In genomic region chr16:28977703-28978641, GRCh38 we compare ENCODE assay signal across 10 cellular contexts. TPM values are rescaled to one million over a fixed set of nuclear protein-coding genes. Genes with fewer than 3 reads are reported as not detected.
DNase-seq lines count a peak whose midpoint lies in the region; ATAC-seq and TF ChIP-seq lines count a peak whose summit lies in the region.
"Had no signal": no experiment of that assay in that cellular context is flagged by ENCODE, and none has a peak within 500 bp of the region (broad histone marks: within the 10 kb centered on the region; RNA-seq: fewer than 3 reads in every experiment).

No MANE protein-coding gene starts in this region.

- CTCF ChIA-PET in AG04450 (lab: Charles Lee) = interaction anchor here (0.6 kb wide), 1 partner anchor 38 kb away, joined by 5 read pairs; no protein-coding TSS in a partner anchor

- H3K4me1 ChIP-seq in Peyer's patch = peaks cover 0 to 17% (median 9%) of the 10 kb centered on the region in 4 donors

- no peak for TF ChIP-seq POLR2A in Peyer's patch (IDR thresholded peaks at IDR 0.05)

- H3K36me3 ChIP-seq in Peyer's patch = peaks cover 0 to 54% (median 0%) of the 10 kb centered on the region in 3 donors

- ATAC-seq in HG03521 (IDR thresholded peaks at IDR 0.05; ENCODE audit: unreplicated experiment) (no peak), GM19395 (IDR thresholded peaks at IDR 0.05; ENCODE audit: unreplicated experiment) (no peak), GM18519 (IDR thresholded peaks at IDR 0.05; ENCODE audit: low FRiP score, unreplicated experiment) (no peak)

- DNase-seq in AG04450 (ENCODE audit: low read depth, low spot score) = no peak
- peak; percentile 18 for DNase-seq in GM12865 (ENCODE audit: low read depth)
- no peak for DNase-seq in Peyer's patch
- DNase-seq in iPS-NIHi7 (ENCODE audit: extremely low spot score) = peak; percentile 81
- no peak for DNase-seq in pons (ENCODE audit: low spot score)
- DNase-seq: activated T-cell treated with anti-CD3 and anti-CD28 coated beads, Interleukin-2, amount 50 U/mL, for 48 hours; islet precursor cell had no signal

- H3K9me3 ChIP-seq in AG04450 (ENCODE audit: control insufficient read depth, insufficient read depth, low read length) = peaks cover 7% of the 10 kb centered on the region
- no peaks in the 10 kb centered on the region for H3K9me3 ChIP-seq in Peyer's patch

- H3K4me3 ChIP-seq in AG04450 (ENCODE audit: low read depth, low read length) (no peak overlapping the region), GM12865 (ENCODE audit: low read depth, low read length) (no peak overlapping the region), Peyer's patch (no peak overlapping the region)

- POLR2A ChIA-PET in AG04450 (lab: Yijun Ruan, JAX) = interaction anchor here (0.6 kb wide), 1 partner anchor 1392 kb away, joined by 3 read pairs; the partner anchor contains the start of gene TBC1D10B

- no peaks in the 10 kb centered on the region for H3K27me3 ChIP-seq in AG04450 (ENCODE audit: control insufficient read depth, insufficient read depth, low read length)
- no peaks in the 10 kb centered on the region for H3K27me3 ChIP-seq in Peyer's patch

- no peak overlapping the region for H3K27ac ChIP-seq in AG04450 (ENCODE audit: low read depth, low read length)
- no peak overlapping the region for H3K27ac ChIP-seq in Peyer's patch

- TF ChIP-seq CTCF in AG04450 (IDR thresholded peaks at IDR 0.05; ENCODE audit: low read depth, low read length) = peak; percentile 24; the same call in 1 of the 2 replicates
- TF ChIP-seq CTCF in GM12865 (IDR thresholded peaks at IDR 0.05; ENCODE audit: insufficient read depth, low read depth, low read length, missing control alignments) = peak; percentile 61
- TF ChIP-seq CTCF in Peyer's patch (IDR thresholded peaks at IDR 0.05) = peak; percentile 8 to 59 (median 48)

RNA-seq across cellular contexts. Expression of gene SPNS1, which starts 3.4 kb away (rescaled TPM):
- 21.9 and 23.6 TPM in 2 replicates for polyA plus RNA-seq in AG04450 (2011; rRNA removed)
- 19.2 and 21.3 TPM in 2 replicates for polyA minus RNA-seq in AG04450 (2011; rRNA and poly(A)+ RNA removed)
- 10 to 100 TPM; 30.5 to 49.7 (median 36.3) TPM for total RNA-seq in Peyer's patch

RNA-seq across cellular contexts. Expression of gene LAT, which starts 6.9 kb away (rescaled TPM):
- 2.6 and 2.9 TPM in 2 replicates for polyA plus RNA-seq in AG04450 (2011; rRNA removed)
- polyA minus RNA-seq in AG04450 (2011; rRNA and poly(A)+ RNA removed) = 0.37 and 0.87 TPM in 2 replicates
- total RNA-seq in Peyer's patch = 10 to 100 TPM; 10.5 to 52.0 (median 15.9) TPM

RNA-seq across cellular contexts. Expression of gene NFATC2IP, which starts 27.2 kb away (rescaled TPM):
- polyA plus RNA-seq in AG04450 (2011; rRNA removed) = 20.7 and 22.3 TPM in 2 replicates
- 17.9 and 18.8 TPM in 2 replicates for polyA minus RNA-seq in AG04450 (2011; rRNA and poly(A)+ RNA removed)
- total RNA-seq in Peyer's patch = 10 to 100 TPM; 53.8 to 86.5 (median 79.6) TPM

RNA-seq across cellular contexts. Expression of gene CD19, which starts 46.2 kb away (rescaled TPM):
- not detected in 2 replicates for polyA plus RNA-seq in AG04450 (2011; rRNA removed)
- polyA minus RNA-seq in AG04450 (2011; rRNA and poly(A)+ RNA removed) = not detected in 2 replicates
- total RNA-seq in Peyer's patch = 10 to 100 TPM in 1 of 4 donors, 1 to 10 TPM in 1, not detected in 2; 6.3 to 85.8 TPM

RNA-seq across cellular contexts. Expression of gene RABEP2, which starts 52.9 kb away (rescaled TPM):
- 9.0 and 11.7 TPM in 2 replicates for polyA plus RNA-seq in AG04450 (2011; rRNA removed)
- 5.4 and 5.7 TPM in 2 replicates for polyA minus RNA-seq in AG04450 (2011; rRNA and poly(A)+ RNA removed)
- 100 to 1,000 TPM in 3 of 4 donors, 10 to 100 TPM in 1; 70.6 to 394 (median 120) TPM for total RNA-seq in Peyer's patch

Comparison
In these comparisons a context has a peak if more than half of its experiments do, and no peak if none do; other contexts are left out.
1. DNase-seq: peak in GM12865 (single experiment) and iPS-NIHi7 (single experiment); none in AG04450 (single experiment), Peyer's patch (0 of 3) and pons (single experiment).
2. Peak in every context shown above with its lines, with median percentiles within 50 percentile points of each other: CTCF ChIP-seq.